Comparison of ENCODE assay signal across 16 cellular contexts in genomic region chr5:7080501-7080900, GRCh38.
DNase-seq lines count a peak whose midpoint lies in the region; ATAC-seq, FAIRE-seq and TF ChIP-seq lines count a peak whose summit lies in the region.
"Had no signal": no experiment of that assay in that cellular context is flagged by ENCODE, and none has a peak within 500 bp of the region (broad histone marks: within the 10 kb centered on the region; RNA-seq: fewer than 3 reads in every experiment).

No MANE protein-coding gene starts in this region.

- H2BK120ac ChIP-seq in H1 (replicated peaks; ENCODE audit: low read depth, low read length) (no peak overlapping the region), mesendoderm (ENCODE audit: low read depth, low read length) (no peak overlapping the region)

- H2AFZ ChIP-seq in SK-N-SH (ENCODE audit: low read depth) (no peak overlapping the region), H1 (ENCODE audit: low read length) (no peak overlapping the region)

- H3K9me2 ChIP-seq in SK-N-SH = no peaks in the 10 kb centered on the region

- H4K20me1 ChIP-seq in SK-N-SH (ENCODE audit: insufficient read depth) = no peaks in the 10 kb centered on the region
- no peaks in the 10 kb centered on the region for H4K20me1 ChIP-seq in H1 (replicated peaks in 1 of 2; ENCODE audit: control insufficient read depth in 1 of 2, insufficient read depth in 2 of 2, low read length in 2 of 2)
- H4K20me1 ChIP-seq: BLaER1 treated with 17β-estradiol and CSF1 and Interleukin-3, amounts not matched to agents 10 nM and 100 nM had no signal

- H3K27ac ChIP-seq in SK-N-SH (ENCODE audit: low read depth in 2 of 2, low read length in 1 of 2) (no peak overlapping the region), H1 (ENCODE audit: low read depth, low read length) (no peak overlapping the region), mesendoderm (ENCODE audit: low read depth, low read length) (no peak overlapping the region), SJCRH30 (no peak overlapping the region)
- H3K27ac ChIP-seq: BLaER1 treated with 17β-estradiol and CSF1 and Interleukin-3, amounts not matched to agents 10 nM and 100 nM had no signal

- no peak overlapping the region for H4K5ac ChIP-seq in H1 (ENCODE audit: insufficient read length, low read depth, low read length)
- no peak overlapping the region for H4K5ac ChIP-seq in mesendoderm (ENCODE audit: low read length)

- H3K23me2 ChIP-seq in H1 (ENCODE audit: low read depth, low read length) = no peaks in the 10 kb centered on the region

- H3K4me1 ChIP-seq in SK-N-SH (ENCODE audit: control insufficient read depth in 1 of 2, insufficient read depth in 2 of 2, low read depth in 1 of 2, low read length in 1 of 2) = no peaks in the 10 kb centered on the region
- H3K4me1 ChIP-seq in H1 (replicated peaks in 1 of 4; ENCODE audit: control insufficient read depth in 3 of 4, insufficient read depth in 4 of 4, low read length in 3 of 4) = peaks cover 0 to 10% (median 6%) of the 10 kb centered on the region in 4 experiments; a peak in 5 of 7 replicates
- H3K4me1 ChIP-seq in mesendoderm (ENCODE audit: control insufficient read depth, low read depth, low read length) = peaks cover 2% of the 10 kb centered on the region
- H3K4me1 ChIP-seq in SJCRH30 = no peaks in the 10 kb centered on the region
- H3K4me1 ChIP-seq: BLaER1 treated with 17β-estradiol and CSF1 and Interleukin-3, amounts not matched to agents 10 nM and 100 nM; HAP-1 had no signal

- H3F3A ChIP-seq in SK-N-SH (replicated peaks; ENCODE audit: insufficient read depth) = no peaks in the 10 kb centered on the region

- POLR2A ChIA-PET in SK-N-SH (lab: Yijun Ruan, JAX) (no interaction called here), H1 (lab: Charles Lee; ENCODE audit: partially characterized antibody) (no interaction called here)

- no peaks in the 10 kb centered on the region for H3K36me3 ChIP-seq in SK-N-SH (replicated peaks in 1 of 2; ENCODE audit: control insufficient read depth in 1 of 2, insufficient read depth in 2 of 2, low read length in 1 of 2)
- no peaks in the 10 kb centered on the region for H3K36me3 ChIP-seq in H1 (ENCODE audit: control insufficient read depth in 2 of 4, insufficient read depth in 4 of 4, low read length in 3 of 4)
- H3K36me3 ChIP-seq in mesendoderm (ENCODE audit: control insufficient read depth, insufficient read depth, low read length) = no peaks in the 10 kb centered on the region
- H3K36me3 ChIP-seq in SJCRH30 = no peaks in the 10 kb centered on the region
- H3K36me3 ChIP-seq: BLaER1 treated with 17β-estradiol and CSF1 and Interleukin-3, amounts not matched to agents 10 nM and 100 nM; HAP-1 had no signal

- H3K14ac ChIP-seq in H1 (ENCODE audit: insufficient read length) = no peak overlapping the region

- TF ChIP-seq CTCF in SK-N-SH (IDR thresholded peaks at IDR 0.05) = no peak
- no peak for TF ChIP-seq CTCF in H1 (IDR thresholded peaks at IDR 0.05; ENCODE audit: control extremely low read depth in 1 of 3, insufficient read depth in 1 of 3, low read depth in 1 of 3, low read length in 3 of 3)

- CTCF ChIA-PET in SK-N-SH (lab: Yijun Ruan, JAX) (no interaction called here), H1 (lab: Charles Lee; ENCODE audit: partially characterized antibody) (interaction anchor here (0.6 to 5.6 kb wide), 9 partner anchors 9 to 775 kb away, joined by 3 to 44 read pairs (median 3); partner anchors contain the start of gene CFAP90)

- H3K9me3 ChIP-seq in SK-N-SH (no peaks in the 10 kb centered on the region), H1 (ENCODE audit: insufficient read depth in 2 of 2, low read depth in 1 of 2, low read length in 1 of 2) (no peaks in the 10 kb centered on the region), SJCRH30 (replicated peaks) (no peaks in the 10 kb centered on the region)
- H3K9me3 ChIP-seq: HAP-1 had no signal

- DNase-seq in SK-N-SH (no peak), H1 (ENCODE audit: low read depth in 1 of 2, low spot score in 2 of 2) (no peak), mesendoderm (no peak), SJCRH30 (no peak), NCI-H1417 (lab: John Stamatoyannopoulos, UW) (no peak), hippocampal formation (lab: John Stamatoyannopoulos, UW) (no peak)
- DNase-seq: ACHN; CD4-positive, CD25-positive, alpha-beta regulatory T cell; DMS79; GOT3 had no signal

- no peak overlapping the region for H4K91ac ChIP-seq in H1 (replicated peaks; ENCODE audit: insufficient read length, low read length)

- 26% methylated on average over 7 of the region's 7 CpGs for WGBS in SK-N-SH (ENCODE audit: low lambda C conversion rate)
- 82% methylated on average over 7 of the region's 7 CpGs; no CpG with 5 or more reads in 1 of the 2 experiments for WGBS in H1 (ENCODE audit: extremely low coverage in 1 of 2, insufficient coverage in 1 of 2, insufficient read length in 1 of 2, insufficient replicate concordance in 2 of 2, low coverage in 1 of 2, low lambda C conversion rate in 2 of 2, missing lambda C conversion rate in 1 of 2), 2 experiments
- no CpG with 5 or more reads among the region's 7 CpGs for WGBS in mesendoderm (ENCODE audit: extremely low coverage, insufficient coverage, low lambda C conversion rate)

- TF ChIP-seq EP300 in SK-N-SH (IDR thresholded peaks at IDR 0.05; ENCODE audit: borderline replicate concordance in 1 of 2, low read depth in 1 of 2, low read length in 1 of 2) (no peak), H1 (IDR thresholded peaks at IDR 0.05; ENCODE audit: borderline replicate concordance in 1 of 2, low read depth in 2 of 2, low read length in 2 of 2) (no peak)

- H2BK20ac ChIP-seq in H1 (ENCODE audit: low read length) = peak overlapping the region; percentile 25; the same call in 1 of the 2 replicates

- no peak for TF ChIP-seq POLR2A in H1 (IDR thresholded peaks at IDR 0.05; ENCODE audit: control extremely low read depth in 1 of 2, low read depth in 2 of 2, low read length in 2 of 2)

- H3K4me2 ChIP-seq in SK-N-SH (peak overlapping the region; percentile 22; the same call in 1 of the 2 replicates), H1 (ENCODE audit: insufficient read depth in 1 of 2, low read depth in 2 of 2, low read length in 2 of 2) (no peak overlapping the region), mesendoderm (ENCODE audit: low read length) (no peak overlapping the region)

- H3K4me3 ChIP-seq in SK-N-SH (ENCODE audit: low read depth in 2 of 2, low read length in 1 of 2) = no peak overlapping the region
- no peak overlapping the region; a peak in 1 of 8 replicates for H3K4me3 ChIP-seq in H1 (ENCODE audit: extremely low read depth in 1 of 4, insufficient read depth in 2 of 4, low read depth in 3 of 4, low read length in 4 of 4)
- no peak overlapping the region for H3K4me3 ChIP-seq in mesendoderm (ENCODE audit: low read length)
- no peak overlapping the region for H3K4me3 ChIP-seq in SJCRH30
- H3K4me3 ChIP-seq: BLaER1 treated with 17β-estradiol and CSF1 and Interleukin-3, amounts not matched to agents 10 nM and 100 nM; GM12878; HAP-1 had no signal

- H3K79me2 ChIP-seq in SK-N-SH (ENCODE audit: insufficient read depth) (no peaks in the 10 kb centered on the region), H1 (ENCODE audit: control insufficient read depth in 1 of 2, insufficient read depth in 2 of 2, low read length in 2 of 2) (no peaks in the 10 kb centered on the region), mesendoderm (ENCODE audit: control insufficient read depth, insufficient read depth, low read length) (no peaks in the 10 kb centered on the region)

- no peak for TF ChIP-seq RAD21 in SK-N-SH (IDR thresholded peaks at IDR 0.05; ENCODE audit: low read length)
- TF ChIP-seq RAD21 in H1 (IDR thresholded peaks at IDR 0.05 in 1 of 2, conservative IDR thresholded peaks at IDR 0.05 in 1 of 2; ENCODE audit: low read depth in 2 of 2, low read length in 2 of 2) = no peak

- H3K56ac ChIP-seq in H1 (replicated peaks; ENCODE audit: insufficient read length, low read depth, low read length) = no peak overlapping the region
- H3K56ac ChIP-seq in mesendoderm (ENCODE audit: low read length) = peak overlapping the region; percentile 36

- H3K23ac ChIP-seq in H1 (ENCODE audit: insufficient read length) (no peak overlapping the region), mesendoderm (ENCODE audit: low read length) (no peak overlapping the region)

- H2AK5ac ChIP-seq in H1 (ENCODE audit: low read depth, low read length) (no peak overlapping the region), mesendoderm (ENCODE audit: low read length) (no peak overlapping the region)

- H3K18ac ChIP-seq in H1 (ENCODE audit: extremely low read depth, low read length) (no peak overlapping the region; the same call in 1 of the 2 replicates), mesendoderm (ENCODE audit: low read length) (no peak overlapping the region)

- no peak overlapping the region for H3K9ac ChIP-seq in SK-N-SH
- no peak overlapping the region for H3K9ac ChIP-seq in H1 (replicated peaks in 1 of 4; ENCODE audit: extremely low read depth in 1 of 4, low read depth in 3 of 4, low read length in 3 of 4)
- no peak overlapping the region for H3K9ac ChIP-seq in mesendoderm (ENCODE audit: low read length)
- H3K9ac ChIP-seq: BLaER1 treated with 17β-estradiol and CSF1 and Interleukin-3, amounts not matched to agents 10 nM and 100 nM had no signal

- no peak for FAIRE-seq in H1 (lab: Jason Lieb, UNC)
- FAIRE-seq: GM12878, GM18507 had no signal

- H2BK5ac ChIP-seq in H1 (ENCODE audit: low read depth, low read length) (peak overlapping the region; percentile 28; the same call in 1 of the 2 replicates), mesendoderm (ENCODE audit: low read length) (no peak overlapping the region)

- peak overlapping the region; percentile 42; the same call in 1 of the 2 replicates for H2BK12ac ChIP-seq in H1 (ENCODE audit: low read depth, low read length)

- H3K27me3 ChIP-seq in SK-N-SH (ENCODE audit: insufficient read depth) = no peaks in the 10 kb centered on the region
- H3K27me3 ChIP-seq in H1 (replicated peaks in 1 of 4; ENCODE audit: control insufficient read depth in 3 of 4, extremely low read depth in 1 of 4, insufficient read depth in 3 of 4, low read length in 3 of 4) = no peaks in the 10 kb centered on the region
- no peaks in the 10 kb centered on the region for H3K27me3 ChIP-seq in mesendoderm (ENCODE audit: insufficient read depth, low read length, poor library complexity)
- H3K27me3 ChIP-seq in SJCRH30 = no peaks in the 10 kb centered on the region
- H3K27me3 ChIP-seq: BLaER1 treated with 17β-estradiol and CSF1 and Interleukin-3, amounts not matched to agents 10 nM and 100 nM had no signal

- H3K4ac ChIP-seq in H1 (replicated peaks; ENCODE audit: insufficient read length, low read depth, low read length) = no peak overlapping the region
- H3K4ac ChIP-seq in mesendoderm (ENCODE audit: low read depth, low read length) = no peak overlapping the region

- H3K79me1 ChIP-seq in H1 (ENCODE audit: low read depth, low read length) (no peaks in the 10 kb centered on the region), mesendoderm (ENCODE audit: low read length) (no peaks in the 10 kb centered on the region)

- no peak overlapping the region for H4K8ac ChIP-seq in H1 (ENCODE audit: extremely low read depth, insufficient read depth, low read length)
- H4K8ac ChIP-seq in mesendoderm (ENCODE audit: low read depth, low read length) = no peak overlapping the region

- H2BK15ac ChIP-seq in H1 (ENCODE audit: low read length) = no peak overlapping the region
- H2BK15ac ChIP-seq in mesendoderm (replicated peaks; ENCODE audit: low read depth) = no peak overlapping the region

- ATAC-seq in SK-N-SH treated with all-trans-retinoic acid at 6 μM for 48 hours (no peak), HG02938 (IDR thresholded peaks at IDR 0.05; ENCODE audit: unreplicated experiment) (no peak)
- ATAC-seq: GM12878 had no signal
